2 cellular contexts compared by ENCODE assay signal in the genomic region with DNA sequence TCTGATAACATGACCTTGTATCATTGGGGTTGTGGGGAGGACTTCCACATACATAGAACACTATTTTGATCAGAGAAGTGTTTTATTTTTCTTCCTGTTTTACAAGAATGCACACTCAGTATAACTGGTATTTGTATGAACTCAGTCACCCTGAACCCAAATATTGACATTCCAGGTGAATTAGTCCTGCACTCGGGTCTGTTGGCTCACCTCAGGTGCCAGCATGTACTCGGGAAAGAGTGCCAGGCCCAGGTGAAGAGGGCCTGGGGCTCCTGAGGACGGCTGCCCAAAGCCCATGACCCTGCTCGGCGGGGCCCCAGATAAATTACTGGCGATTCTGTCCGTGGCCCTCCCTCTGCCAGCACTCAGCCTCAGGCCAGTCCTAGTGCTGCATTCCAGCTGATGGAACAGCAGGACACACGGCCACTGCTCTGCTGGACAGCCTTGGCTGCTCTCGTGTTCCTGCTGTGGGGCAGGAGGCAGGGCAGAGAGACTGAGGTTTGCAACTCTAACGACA.
TF ChIP-seq lines count a peak whose summit lies in the region.

No MANE protein-coding gene starts in this region.

TF ChIP-seq in K562, 482 proteins besides CTCF, POLR2A, EP300 and RAD21 (continued from another document):
- TF ChIP-seq, protein P1, sequence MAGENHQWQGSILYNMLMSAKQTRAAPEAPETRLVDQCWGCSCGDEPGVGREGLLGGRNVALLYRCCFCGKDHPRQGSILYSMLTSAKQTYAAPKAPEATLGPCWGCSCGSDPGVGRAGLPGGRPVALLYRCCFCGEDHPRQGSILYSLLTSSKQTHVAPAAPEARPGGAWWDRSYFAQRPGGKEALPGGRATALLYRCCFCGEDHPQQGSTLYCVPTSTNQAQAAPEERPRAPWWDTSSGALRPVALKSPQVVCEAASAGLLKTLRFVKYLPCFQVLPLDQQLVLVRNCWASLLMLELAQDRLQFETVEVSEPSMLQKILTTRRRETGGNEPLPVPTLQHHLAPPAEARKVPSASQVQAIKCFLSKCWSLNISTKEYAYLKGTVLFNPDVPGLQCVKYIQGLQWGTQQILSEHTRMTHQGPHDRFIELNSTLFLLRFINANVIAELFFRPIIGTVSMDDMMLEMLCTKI (IDR thresholded peaks at IDR 0.05; ENCODE audit: partially characterized antibody) = no peak
- TF ChIP-seq SMARCB1 (IDR thresholded peaks at IDR 0.05; ENCODE audit: insufficient read length, low read depth) = no peak
- no peak for TF ChIP-seq PYGO2 (tag; IDR thresholded peaks at IDR 0.05)
- no peak for TF ChIP-seq CBX5 (IDR thresholded peaks at IDR 0.05; ENCODE audit: borderline replicate concordance, low read depth)
- no peak for TF ChIP-seq L3MBTL2 (IDR thresholded peaks at IDR 0.05)
- TF ChIP-seq ZNF41 (CRISPR knock-in tag; conservative IDR thresholded peaks at IDR 0.05) = no peak
- TF ChIP-seq, protein P2, sequence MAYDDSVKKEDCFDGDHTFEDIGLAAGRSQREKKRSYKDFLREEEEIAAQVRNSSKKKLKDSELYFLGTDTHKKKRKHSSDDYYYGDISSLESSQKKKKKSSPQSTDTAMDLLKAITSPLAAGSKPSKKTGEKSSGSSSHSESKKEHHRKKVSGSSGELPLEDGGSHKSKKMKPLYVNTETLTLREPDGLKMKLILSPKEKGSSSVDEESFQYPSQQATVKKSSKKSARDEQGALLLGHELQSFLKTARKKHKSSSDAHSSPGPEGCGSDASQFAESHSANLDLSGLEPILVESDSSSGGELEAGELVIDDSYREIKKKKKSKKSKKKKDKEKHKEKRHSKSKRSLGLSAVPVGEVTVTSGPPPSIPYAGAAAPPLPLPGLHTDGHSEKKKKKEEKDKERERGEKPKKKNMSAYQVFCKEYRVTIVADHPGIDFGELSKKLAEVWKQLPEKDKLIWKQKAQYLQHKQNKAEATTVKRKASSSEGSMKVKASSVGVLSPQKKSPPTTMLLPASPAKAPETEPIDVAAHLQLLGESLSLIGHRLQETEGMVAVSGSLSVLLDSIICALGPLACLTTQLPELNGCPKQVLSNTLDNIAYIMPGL (CRISPR knock-in tag; IDR thresholded peaks at IDR 0.05) = no peak
- TF ChIP-seq NCOA1 (IDR thresholded peaks at IDR 0.05; ENCODE audit: low read depth) = no peak
- no peak for TF ChIP-seq ZNF12 (CRISPR knock-in tag; IDR thresholded peaks at IDR 0.05)
- TF ChIP-seq ESRRA (IDR thresholded peaks at IDR 0.05; ENCODE audit: borderline replicate concordance, low read depth) = no peak
- no peak for TF ChIP-seq RUNX1 (IDR thresholded peaks at IDR 0.05; ENCODE audit: low read depth)
- no peak for TF ChIP-seq NUFIP1 (IDR thresholded peaks at IDR 0.05; ENCODE audit: partially characterized antibody)

TF ChIP-seq in HepG2, 621 proteins besides CTCF, POLR2A, EP300 and RAD21 (continued from another document and continues in another):
- TF ChIP-seq ZNF292 (CRISPR knock-in tag; IDR thresholded peaks at IDR 0.05; ENCODE audit: borderline replicate concordance, low read depth) (peak; percentile 71; the same call in 1 of the 2 replicates), ADNP (CRISPR knock-in tag; IDR thresholded peaks at IDR 0.05) (no peak), ISL2 (CRISPR knock-in tag; IDR thresholded peaks at IDR 0.05) (0 out of 2 replicates have a peak, but pooled peaks have one; percentile 49), ETV5 (CRISPR knock-in tag; IDR thresholded peaks at IDR 0.05; ENCODE audit: borderline replicate concordance) (peak; percentile 33; the same call in 1 of the 2 replicates), DMAP1 (CRISPR knock-in tag; IDR thresholded peaks at IDR 0.05) (no peak), ZNF460 (CRISPR knock-in tag; IDR thresholded peaks at IDR 0.05; ENCODE audit: borderline replicate concordance) (no peak), HMGA1 (CRISPR knock-in tag; conservative IDR thresholded peaks at IDR 0.05) (no peak), ZNF768 (CRISPR knock-in tag; IDR thresholded peaks at IDR 0.05) (peak; percentile 49; the same call in 1 of the 2 replicates), LCORL (IDR thresholded peaks at IDR 0.05) (no peak), LCORL (CRISPR knock-in tag; IDR thresholded peaks at IDR 0.05) (peak; percentile 63; the same call in 1 of the 2 replicates), FOXA1 (IDR thresholded peaks at IDR 0.05) (no peak), FOXA1 (CRISPR knock-in tag; IDR thresholded peaks at IDR 0.05) (peak; percentile 64; the same call in 1 of the 2 replicates), TAF1 (CRISPR knock-in tag; IDR thresholded peaks at IDR 0.05) (no peak), KAT8 (CRISPR knock-in tag; IDR thresholded peaks at IDR 0.05) (peak; percentile 42; the same call in 1 of the 2 replicates), ZEB1 (IDR thresholded peaks at IDR 0.05; ENCODE audit: insufficient replicate concordance, low read depth) (peak; percentile 83), RARA (CRISPR knock-in tag; IDR thresholded peaks at IDR 0.05) (peak; percentile 89), FOXA3 (CRISPR knock-in tag; IDR thresholded peaks at IDR 0.05) (peak; percentile 75), MIXL1 (CRISPR knock-in tag; IDR thresholded peaks at IDR 0.05) (0 out of 2 replicates have a peak, but pooled peaks have one; percentile 28), ZSCAN9 (CRISPR knock-in tag; IDR thresholded peaks at IDR 0.05; ENCODE audit: borderline replicate concordance) (no peak), FOXJ3 (CRISPR knock-in tag; IDR thresholded peaks at IDR 0.05; ENCODE audit: borderline replicate concordance) (peak; percentile 40; the same call in 1 of the 2 replicates), FOXK1 (CRISPR knock-in tag; IDR thresholded peaks at IDR 0.05; ENCODE audit: borderline replicate concordance, low read depth) (peak; percentile 26; the same call in 1 of the 2 replicates), SAP130 (CRISPR knock-in tag; IDR thresholded peaks at IDR 0.05; ENCODE audit: low read depth) (peak; percentile 54), FOSL1 (CRISPR knock-in tag; IDR thresholded peaks at IDR 0.05; ENCODE audit: borderline replicate concordance) (peak; percentile 57; the same call in 1 of the 2 replicates), HMG20A (CRISPR knock-in tag; IDR thresholded peaks at IDR 0.05; ENCODE audit: borderline replicate concordance) (peak; percentile 31; the same call in 1 of the 2 replicates), PHF21A (CRISPR knock-in tag; IDR thresholded peaks at IDR 0.05) (peak; percentile 27; the same call in 1 of the 2 replicates), NCOA2 (CRISPR knock-in tag; IDR thresholded peaks at IDR 0.05) (peak; percentile 63)
- TF ChIP-seq, protein P3, sequence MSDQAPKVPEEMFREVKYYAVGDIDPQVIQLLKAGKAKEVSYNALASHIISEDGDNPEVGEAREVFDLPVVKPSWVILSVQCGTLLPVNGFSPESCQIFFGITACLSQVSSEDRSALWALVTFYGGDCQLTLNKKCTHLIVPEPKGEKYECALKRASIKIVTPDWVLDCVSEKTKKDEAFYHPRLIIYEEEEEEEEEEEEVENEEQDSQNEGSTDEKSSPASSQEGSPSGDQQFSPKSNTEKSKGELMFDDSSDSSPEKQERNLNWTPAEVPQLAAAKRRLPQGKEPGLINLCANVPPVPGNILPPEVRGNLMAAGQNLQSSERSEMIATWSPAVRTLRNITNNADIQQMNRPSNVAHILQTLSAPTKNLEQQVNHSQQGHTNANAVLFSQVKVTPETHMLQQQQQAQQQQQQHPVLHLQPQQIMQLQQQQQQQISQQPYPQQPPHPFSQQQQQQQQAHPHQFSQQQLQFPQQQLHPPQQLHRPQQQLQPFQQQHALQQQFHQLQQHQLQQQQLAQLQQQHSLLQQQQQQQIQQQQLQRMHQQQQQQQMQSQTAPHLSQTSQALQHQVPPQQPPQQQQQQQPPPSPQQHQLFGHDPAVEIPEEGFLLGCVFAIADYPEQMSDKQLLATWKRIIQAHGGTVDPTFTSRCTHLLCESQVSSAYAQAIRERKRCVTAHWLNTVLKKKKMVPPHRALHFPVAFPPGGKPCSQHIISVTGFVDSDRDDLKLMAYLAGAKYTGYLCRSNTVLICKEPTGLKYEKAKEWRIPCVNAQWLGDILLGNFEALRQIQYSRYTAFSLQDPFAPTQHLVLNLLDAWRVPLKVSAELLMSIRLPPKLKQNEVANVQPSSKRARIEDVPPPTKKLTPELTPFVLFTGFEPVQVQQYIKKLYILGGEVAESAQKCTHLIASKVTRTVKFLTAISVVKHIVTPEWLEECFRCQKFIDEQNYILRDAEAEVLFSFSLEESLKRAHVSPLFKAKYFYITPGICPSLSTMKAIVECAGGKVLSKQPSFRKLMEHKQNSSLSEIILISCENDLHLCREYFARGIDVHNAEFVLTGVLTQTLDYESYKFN (CRISPR knock-in tag; conservative IDR thresholded peaks at IDR 0.05) = peak; percentile 66
- TF ChIP-seq, protein P4, sequence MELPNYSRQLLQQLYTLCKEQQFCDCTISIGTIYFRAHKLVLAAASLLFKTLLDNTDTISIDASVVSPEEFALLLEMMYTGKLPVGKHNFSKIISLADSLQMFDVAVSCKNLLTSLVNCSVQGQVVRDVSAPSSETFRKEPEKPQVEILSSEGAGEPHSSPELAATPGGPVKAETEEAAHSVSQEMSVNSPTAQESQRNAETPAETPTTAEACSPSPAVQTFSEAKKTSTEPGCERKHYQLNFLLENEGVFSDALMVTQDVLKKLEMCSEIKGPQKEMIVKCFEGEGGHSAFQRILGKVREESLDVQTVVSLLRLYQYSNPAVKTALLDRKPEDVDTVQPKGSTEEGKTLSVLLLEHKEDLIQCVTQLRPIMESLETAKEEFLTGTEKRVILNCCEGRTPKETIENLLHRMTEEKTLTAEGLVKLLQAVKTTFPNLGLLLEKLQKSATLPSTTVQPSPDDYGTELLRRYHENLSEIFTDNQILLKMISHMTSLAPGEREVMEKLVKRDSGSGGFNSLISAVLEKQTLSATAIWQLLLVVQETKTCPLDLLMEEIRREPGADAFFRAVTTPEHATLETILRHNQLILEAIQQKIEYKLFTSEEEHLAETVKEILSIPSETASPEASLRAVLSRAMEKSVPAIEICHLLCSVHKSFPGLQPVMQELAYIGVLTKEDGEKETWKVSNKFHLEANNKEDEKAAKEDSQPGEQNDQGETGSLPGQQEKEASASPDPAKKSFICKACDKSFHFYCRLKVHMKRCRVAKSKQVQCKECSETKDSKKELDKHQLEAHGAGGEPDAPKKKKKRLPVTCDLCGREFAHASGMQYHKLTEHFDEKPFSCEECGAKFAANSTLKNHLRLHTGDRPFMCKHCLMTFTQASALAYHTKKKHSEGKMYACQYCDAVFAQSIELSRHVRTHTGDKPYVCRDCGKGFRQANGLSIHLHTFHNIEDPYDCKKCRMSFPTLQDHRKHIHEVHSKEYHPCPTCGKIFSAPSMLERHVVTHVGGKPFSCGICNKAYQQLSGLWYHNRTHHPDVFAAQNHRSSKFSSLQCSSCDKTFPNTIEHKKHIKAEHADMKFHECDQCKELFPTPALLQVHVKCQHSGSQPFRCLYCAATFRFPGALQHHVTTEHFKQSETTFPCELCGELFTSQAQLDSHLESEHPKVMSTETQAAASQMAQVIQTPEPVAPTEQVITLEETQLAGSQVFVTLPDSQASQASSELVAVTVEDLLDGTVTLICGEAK (IDR thresholded peaks at IDR 0.05) = no peak
- TF ChIP-seq, protein P4 (CRISPR knock-in tag; IDR thresholded peaks at IDR 0.05) = no peak
- TF ChIP-seq, protein P5, sequence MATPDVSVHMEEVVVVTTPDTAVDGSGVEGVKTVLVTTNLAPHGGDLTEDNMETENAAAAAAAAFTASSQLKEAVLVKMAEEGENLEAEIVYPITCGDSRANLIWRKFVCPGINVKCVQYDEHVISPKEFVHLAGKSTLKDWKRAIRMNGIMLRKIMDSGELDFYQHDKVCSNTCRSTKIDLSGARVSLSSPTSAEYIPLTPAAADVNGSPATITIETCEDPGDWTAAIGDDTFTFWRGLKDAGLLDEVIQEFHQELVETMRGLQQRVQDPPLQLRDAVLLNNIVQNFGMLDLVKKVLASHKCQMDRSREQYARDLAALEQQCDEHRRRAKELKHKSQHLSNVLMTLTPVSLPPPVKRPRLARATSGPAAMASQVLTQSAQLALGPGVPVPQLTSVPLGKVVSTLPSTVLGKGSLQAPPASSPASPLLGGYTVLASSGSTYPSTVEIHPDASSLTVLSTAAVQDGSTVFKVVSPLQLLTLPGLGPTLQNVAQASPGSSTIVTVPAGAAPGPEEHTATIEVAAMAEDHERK (CRISPR knock-in tag; IDR thresholded peaks at IDR 0.05; ENCODE audit: low read depth) = no peak
- TF ChIP-seq, protein P6, sequence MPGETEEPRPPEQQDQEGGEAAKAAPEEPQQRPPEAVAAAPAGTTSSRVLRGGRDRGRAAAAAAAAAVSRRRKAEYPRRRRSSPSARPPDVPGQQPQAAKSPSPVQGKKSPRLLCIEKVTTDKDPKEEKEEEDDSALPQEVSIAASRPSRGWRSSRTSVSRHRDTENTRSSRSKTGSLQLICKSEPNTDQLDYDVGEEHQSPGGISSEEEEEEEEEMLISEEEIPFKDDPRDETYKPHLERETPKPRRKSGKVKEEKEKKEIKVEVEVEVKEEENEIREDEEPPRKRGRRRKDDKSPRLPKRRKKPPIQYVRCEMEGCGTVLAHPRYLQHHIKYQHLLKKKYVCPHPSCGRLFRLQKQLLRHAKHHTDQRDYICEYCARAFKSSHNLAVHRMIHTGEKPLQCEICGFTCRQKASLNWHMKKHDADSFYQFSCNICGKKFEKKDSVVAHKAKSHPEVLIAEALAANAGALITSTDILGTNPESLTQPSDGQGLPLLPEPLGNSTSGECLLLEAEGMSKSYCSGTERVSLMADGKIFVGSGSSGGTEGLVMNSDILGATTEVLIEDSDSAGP (CRISPR knock-in tag; IDR thresholded peaks at IDR 0.05; ENCODE audit: borderline replicate concordance) = peak; percentile 29; the same call in 1 of the 2 replicates
- TF ChIP-seq, protein P7, sequence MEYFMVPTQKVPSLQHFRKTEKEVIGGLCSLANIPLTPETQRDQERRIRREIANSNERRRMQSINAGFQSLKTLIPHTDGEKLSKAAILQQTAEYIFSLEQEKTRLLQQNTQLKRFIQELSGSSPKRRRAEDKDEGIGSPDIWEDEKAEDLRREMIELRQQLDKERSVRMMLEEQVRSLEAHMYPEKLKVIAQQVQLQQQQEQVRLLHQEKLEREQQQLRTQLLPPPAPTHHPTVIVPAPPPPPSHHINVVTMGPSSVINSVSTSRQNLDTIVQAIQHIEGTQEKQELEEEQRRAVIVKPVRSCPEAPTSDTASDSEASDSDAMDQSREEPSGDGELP (IDR thresholded peaks at IDR 0.05; ENCODE audit: borderline replicate concordance, low read depth) = peak; percentile 16; the same call in 1 of the 2 replicates
